ENCODE assay signal across 1 cellular context in the genomic region with DNA sequence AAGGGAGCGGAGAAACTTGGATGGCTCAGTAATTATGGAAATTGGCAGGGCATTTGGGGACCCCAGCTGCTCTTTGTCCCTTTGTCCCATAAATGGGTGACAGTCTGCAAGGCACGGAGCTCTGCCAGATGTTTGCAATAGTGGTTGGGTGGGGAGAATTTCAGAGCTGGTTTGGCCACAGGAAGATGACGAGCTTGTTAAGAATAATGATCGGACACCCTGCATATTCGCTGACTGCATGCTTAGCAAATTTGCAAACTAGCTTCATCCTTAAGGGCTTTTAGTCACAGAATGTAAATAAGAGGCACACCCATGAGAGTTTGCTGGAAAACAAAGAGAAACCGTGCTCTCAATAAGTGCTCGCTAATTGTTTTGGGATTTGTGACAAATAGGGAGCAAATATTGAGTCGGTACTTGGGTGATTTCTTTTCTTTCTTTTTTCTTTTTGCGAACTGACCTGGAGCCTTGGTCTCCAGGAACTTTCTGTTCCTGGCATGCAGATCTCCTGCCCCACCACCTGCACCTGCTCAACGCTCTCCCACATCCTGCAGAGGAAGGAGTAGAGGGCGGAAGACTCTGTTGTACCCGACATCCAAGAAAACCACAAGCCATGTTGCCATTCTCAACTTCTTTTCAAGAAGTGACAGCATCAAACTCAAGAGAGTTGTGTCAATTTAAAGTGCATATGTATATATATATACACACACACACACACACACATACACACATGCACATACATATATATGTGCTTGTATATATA.
A peak's percentile ranks its signal among the peaks of the same experiment; 100 is the strongest.
TF ChIP-seq lines count a peak whose summit lies in the region.

No MANE protein-coding gene starts in this region.

TF ChIP-seq in GM12878, 131 proteins besides CTCF, POLR2A, EP300 and RAD21 (continued from another document):
- TF ChIP-seq NR2C2 (IDR thresholded peaks at IDR 0.05; ENCODE audit: borderline replicate concordance, control insufficient read depth, insufficient read length, low read depth), result no peak
- no peak for TF ChIP-seq FOS (IDR thresholded peaks at IDR 0.05; ENCODE audit: borderline replicate concordance, extremely low read depth, insufficient read length)
- peak; percentile 75 for TF ChIP-seq RUNX3 (IDR thresholded peaks at IDR 0.05; ENCODE audit: low read length)
- TF ChIP-seq, protein P1, sequence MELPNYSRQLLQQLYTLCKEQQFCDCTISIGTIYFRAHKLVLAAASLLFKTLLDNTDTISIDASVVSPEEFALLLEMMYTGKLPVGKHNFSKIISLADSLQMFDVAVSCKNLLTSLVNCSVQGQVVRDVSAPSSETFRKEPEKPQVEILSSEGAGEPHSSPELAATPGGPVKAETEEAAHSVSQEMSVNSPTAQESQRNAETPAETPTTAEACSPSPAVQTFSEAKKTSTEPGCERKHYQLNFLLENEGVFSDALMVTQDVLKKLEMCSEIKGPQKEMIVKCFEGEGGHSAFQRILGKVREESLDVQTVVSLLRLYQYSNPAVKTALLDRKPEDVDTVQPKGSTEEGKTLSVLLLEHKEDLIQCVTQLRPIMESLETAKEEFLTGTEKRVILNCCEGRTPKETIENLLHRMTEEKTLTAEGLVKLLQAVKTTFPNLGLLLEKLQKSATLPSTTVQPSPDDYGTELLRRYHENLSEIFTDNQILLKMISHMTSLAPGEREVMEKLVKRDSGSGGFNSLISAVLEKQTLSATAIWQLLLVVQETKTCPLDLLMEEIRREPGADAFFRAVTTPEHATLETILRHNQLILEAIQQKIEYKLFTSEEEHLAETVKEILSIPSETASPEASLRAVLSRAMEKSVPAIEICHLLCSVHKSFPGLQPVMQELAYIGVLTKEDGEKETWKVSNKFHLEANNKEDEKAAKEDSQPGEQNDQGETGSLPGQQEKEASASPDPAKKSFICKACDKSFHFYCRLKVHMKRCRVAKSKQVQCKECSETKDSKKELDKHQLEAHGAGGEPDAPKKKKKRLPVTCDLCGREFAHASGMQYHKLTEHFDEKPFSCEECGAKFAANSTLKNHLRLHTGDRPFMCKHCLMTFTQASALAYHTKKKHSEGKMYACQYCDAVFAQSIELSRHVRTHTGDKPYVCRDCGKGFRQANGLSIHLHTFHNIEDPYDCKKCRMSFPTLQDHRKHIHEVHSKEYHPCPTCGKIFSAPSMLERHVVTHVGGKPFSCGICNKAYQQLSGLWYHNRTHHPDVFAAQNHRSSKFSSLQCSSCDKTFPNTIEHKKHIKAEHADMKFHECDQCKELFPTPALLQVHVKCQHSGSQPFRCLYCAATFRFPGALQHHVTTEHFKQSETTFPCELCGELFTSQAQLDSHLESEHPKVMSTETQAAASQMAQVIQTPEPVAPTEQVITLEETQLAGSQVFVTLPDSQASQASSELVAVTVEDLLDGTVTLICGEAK (IDR thresholded peaks at IDR 0.05; ENCODE audit: borderline replicate concordance), result no peak
- TF ChIP-seq ZSCAN29 (IDR thresholded peaks at IDR 0.05), result no peak
- TF ChIP-seq SUZ12 (IDR thresholded peaks at IDR 0.05; ENCODE audit: unreplicated experiment), result no peak
